ENCODE assay signal across 13 cellular contexts in the genomic region with DNA sequence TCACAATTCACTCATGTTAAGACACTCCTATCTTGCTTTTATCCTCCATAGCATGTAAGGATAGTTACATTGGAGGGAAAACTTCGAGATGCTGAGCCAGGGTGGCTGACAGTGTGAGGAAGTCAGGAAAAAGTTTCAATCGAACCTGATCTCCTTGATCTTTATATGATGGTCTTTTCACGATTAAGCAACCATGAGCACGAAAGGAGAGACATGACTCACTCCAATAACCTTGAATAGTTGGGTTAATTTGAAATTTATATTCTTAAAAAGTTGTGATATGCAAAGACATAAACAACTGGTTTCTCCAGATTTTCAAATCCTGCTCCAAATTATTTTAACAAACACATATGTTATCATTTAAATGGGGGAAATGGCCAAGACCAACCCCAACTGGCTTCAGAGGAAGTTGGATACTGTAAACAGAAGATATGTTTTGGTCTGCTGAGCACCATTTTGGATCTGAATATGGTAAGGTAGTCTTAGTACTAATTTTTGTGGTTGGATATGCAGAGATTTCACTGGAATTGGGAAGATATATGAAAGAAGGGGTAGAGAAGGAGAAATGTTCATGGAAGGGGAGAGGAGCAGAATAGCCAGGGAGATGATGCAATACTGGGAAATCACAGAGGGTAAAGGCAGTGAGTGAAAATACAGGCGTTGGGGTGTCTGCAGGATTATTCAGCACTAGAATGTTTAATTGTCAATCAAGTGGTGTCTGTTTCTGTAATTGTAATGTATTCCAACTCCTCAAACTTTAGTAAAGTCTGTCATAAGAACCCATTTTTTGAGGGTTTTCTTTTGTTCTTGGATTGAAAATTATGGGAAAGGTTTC.
A peak's percentile ranks its signal among the peaks of the same experiment; 100 is the strongest.
DNase-seq lines count a peak whose midpoint lies in the region; ATAC-seq, FAIRE-seq and TF ChIP-seq lines count a peak whose summit lies in the region.
"Had no signal": no experiment of that assay in that cellular context is flagged by ENCODE, and none has a peak within 500 bp of the region (broad histone marks: within the 10 kb centered on the region; RNA-seq: fewer than 3 reads in every experiment).

No MANE protein-coding gene starts in this region.

- H3K4me3 Mint-ChIP-seq in activated naive CD4-positive, alpha-beta T cell treated with anti-CD3 and anti-CD28 coated beads for 36 hours: no peak overlapping the region
- H3K4me3 Mint-ChIP-seq in natural killer cell treated with Interleukin-12 subunit alpha and Interleukin-12 subunit beta and Interleukin-15 and Interleukin-18, amount 100 ng/mL, for 72 hours: no peak overlapping the region
- H3K4me3 Mint-ChIP-seq: B cell, naive B cell had no signal

- CTCF ChIA-PET in activated naive CD4-positive, alpha-beta T cell treated with anti-CD3 and anti-CD28 coated beads for 36 hours (lab: Charles Lee): interaction anchor here (0.6 kb wide), 1 partner anchor 19 kb away, joined by 4 read pairs; no protein-coding TSS in a partner anchor

- H3K4me1 ChIP-seq in tibial artery: peaks cover 0 to 89% (median 49%) of the 10 kb centered on the region in 4 donors

- H3K27ac ChIP-seq in tibial artery: peak overlapping the region; percentile 45 to 58

- peak overlapping the region; percentile 62 for H3K27ac Mint-ChIP-seq in activated naive CD4-positive, alpha-beta T cell treated with anti-CD3 and anti-CD28 coated beads for 36 hours
- H3K27ac Mint-ChIP-seq in activated naive CD4-positive, alpha-beta T cell treated with anti-CD3 and anti-CD28 coated beads, Interleukin-2, amount 50 U/mL, for 72 hours: peak overlapping the region in 1 of 2 donors; percentile 64
- peak overlapping the region in 1 of 2 donors; percentile 2 for H3K27ac Mint-ChIP-seq in natural killer cell treated with Interleukin-12 subunit alpha and Interleukin-12 subunit beta and Interleukin-15 and Interleukin-18, amount 100 ng/mL, for 72 hours
- H3K27ac Mint-ChIP-seq: B cell had no signal

- no peaks in the 10 kb centered on the region for H3K36me3 ChIP-seq in tibial artery

- H3K4me1 Mint-ChIP-seq in activated naive CD4-positive, alpha-beta T cell treated with anti-CD3 and anti-CD28 coated beads for 36 hours (ENCODE audit: low read depth): peaks cover 42% of the 10 kb centered on the region
- peaks cover 11 to 18% of the 10 kb centered on the region in 2 donors for H3K4me1 Mint-ChIP-seq in natural killer cell treated with Interleukin-12 subunit alpha and Interleukin-12 subunit beta and Interleukin-15 and Interleukin-18, amount 100 ng/mL, for 72 hours (ENCODE audit: low read depth in 2 of 2)
- H3K4me1 Mint-ChIP-seq: B cell had no signal

- no peak for DNase-seq in activated naive CD4-positive, alpha-beta T cell treated with anti-CD3 and anti-CD28 coated beads for 36 hours
- no peak for DNase-seq in activated naive CD4-positive, alpha-beta T cell treated with anti-CD3 and anti-CD28 coated beads, Interleukin-2, amount 50 U/mL, for 72 hours (ENCODE audit: low spot score in 2 of 2)
- DNase-seq in fibroblast of peridontal ligament (ENCODE audit: extremely low read depth) (peak; percentile 95), tibial artery (no peak), NCI-H1417 (lab: John Stamatoyannopoulos, UW) (no peak), NCI-H2081 treated with DMSO at 0.1 percent for 48 hours (lab: John Stamatoyannopoulos, UW) (no peak)
- no peak for DNase-seq in natural killer cell treated with Interleukin-12 subunit alpha and Interleukin-12 subunit beta and Interleukin-15 and Interleukin-18, amount 100 ng/mL, for 72 hours (ENCODE audit: low spot score)
- DNase-seq: activated gamma-delta T cell; naive B cell; NCI-H2107; stimulated activated CD4-positive, alpha-beta T cell treated with anti-CD3 and anti-CD28 coated beads, Interleukin-12 subunit alpha, Interleukin-12 subunit beta, amount 100 ng/mL, for 4 hours had no signal

- no peaks in the 10 kb centered on the region for H3K27me3 ChIP-seq in tibial artery

- H3K36me3 Mint-ChIP-seq in activated naive CD4-positive, alpha-beta T cell treated with anti-CD3 and anti-CD28 coated beads for 36 hours (ENCODE audit: low read depth): peaks cover 3% of the 10 kb centered on the region
- peaks cover 4 to 35% of the 10 kb centered on the region in 2 donors for H3K36me3 Mint-ChIP-seq in activated naive CD4-positive, alpha-beta T cell treated with anti-CD3 and anti-CD28 coated beads, Interleukin-2, amount 50 U/mL, for 72 hours
- no peaks in the 10 kb centered on the region for H3K36me3 Mint-ChIP-seq in natural killer cell treated with Interleukin-12 subunit alpha and Interleukin-12 subunit beta and Interleukin-15 and Interleukin-18, amount 100 ng/mL, for 72 hours

- intact Hi-C loops in activated naive CD4-positive, alpha-beta T cell treated with anti-CD3 and anti-CD28 coated beads for 36 hours (cut with micrococcal nuclease): loop anchor here (1.0 to 10.0 kb wide), 2 partner anchors 8 to 1323 kb away; no protein-coding TSS in a partner anchor
- intact Hi-C loops in tibial artery (cut with DNase I; ENCODE audit: low total_unique reads): no loop called here

- H3K27me3 Mint-ChIP-seq in activated naive CD4-positive, alpha-beta T cell treated with anti-CD3 and anti-CD28 coated beads for 36 hours (ENCODE audit: low read depth): no peaks in the 10 kb centered on the region
- H3K27me3 Mint-ChIP-seq in natural killer cell treated with Interleukin-12 subunit alpha and Interleukin-12 subunit beta and Interleukin-15 and Interleukin-18, amount 100 ng/mL, for 72 hours: peaks cover 0 to 2% of the 10 kb centered on the region in 2 donors
- H3K27me3 Mint-ChIP-seq: B cell, naive B cell had no signal

- ATAC-seq in activated naive CD4-positive, alpha-beta T cell treated with anti-CD3 and anti-CD28 coated beads, Interleukin-2, amount 50 U/mL, for 72 hours: no peak
- no peak for ATAC-seq in natural killer cell treated with Interleukin-12 subunit alpha and Interleukin-12 subunit beta and Interleukin-15 and Interleukin-18, amount 100 ng/mL, for 72 hours

- no peaks in the 10 kb centered on the region for H3K9me3 ChIP-seq in tibial artery

- no peak for TF ChIP-seq CTCF in tibial artery (IDR thresholded peaks at IDR 0.05)

- peak; percentile 9 for FAIRE-seq in TTC549 (lab: Jason Lieb, UNC)

- no peak overlapping the region for H3K4me3 ChIP-seq in tibial artery

- H3K9me3 Mint-ChIP-seq in activated naive CD4-positive, alpha-beta T cell treated with anti-CD3 and anti-CD28 coated beads for 36 hours: peaks cover 3% of the 10 kb centered on the region
- peaks cover 8 to 19% of the 10 kb centered on the region in 2 donors for H3K9me3 Mint-ChIP-seq in activated naive CD4-positive, alpha-beta T cell treated with anti-CD3 and anti-CD28 coated beads, Interleukin-2, amount 50 U/mL, for 72 hours
- H3K9me3 Mint-ChIP-seq in natural killer cell treated with Interleukin-12 subunit alpha and Interleukin-12 subunit beta and Interleukin-15 and Interleukin-18, amount 100 ng/mL, for 72 hours: peaks cover 6% of the 10 kb centered on the region
